Comparison of ENCODE assay signal across 23 cellular contexts in genomic region chr3:191460360-191460759, GRCh38.
"Had no signal": no experiment of that assay in that cellular context is flagged by ENCODE, and none has a peak within 500 bp of the region (broad histone marks: within the 10 kb centered on the region; RNA-seq: fewer than 3 reads in every experiment).

No MANE protein-coding gene starts in this region.

- H3K27ac ChIP-seq: epithelial cell of prostate, esophagus squamous epithelium, gastrocnemius medialis, heart right ventricle, left lung, lower lobe of right lung had no signal

- H3K4me3 ChIP-seq: esophagus squamous epithelium, gastrocnemius medialis, heart right ventricle, left lung, lower lobe of right lung, mucosa of descending colon had no signal

- H3K27me3 ChIP-seq: esophagus squamous epithelium, gastrocnemius medialis, heart right ventricle, left lung had no signal

- ATAC-seq: effector memory CD8-positive, alpha-beta T cell; esophagus mucosa; gastrocnemius medialis; heart right ventricle; left cardiac atrium; left lung; left ventricle myocardium superior; lower lobe of right lung; mucosa of descending colon; naive thymus-derived CD4-positive, alpha-beta T cell; natural killer cell had no signal

- DNase-seq: cortex of kidney; effector CD8-positive, alpha-beta T cell; effector memory CD8-positive, alpha-beta T cell; endodermal cell; erythroblast; esophagus squamous epithelium; foreskin fibroblast; foreskin melanocyte; gastrocnemius medialis; glutamatergic neuron; head of caudate nucleus; heart right ventricle; hippocampal formation; left cardiac atrium; left lung; left ventricle myocardium superior; lower lobe of right lung; mesenchymal stem cell; mucosa of descending colon; naive thymus-derived CD4-positive, alpha-beta T cell; natural killer cell had no signal

- H3K36me3 ChIP-seq: esophagus squamous epithelium, gastrocnemius medialis, heart right ventricle, left lung, lower lobe of right lung had no signal

- H3K9me3 ChIP-seq: esophagus squamous epithelium, gastrocnemius medialis, left lung, lower lobe of right lung, mucosa of descending colon had no signal

- H3K4me1 ChIP-seq: esophagus squamous epithelium, gastrocnemius medialis, left lung, lower lobe of right lung had no signal
